In the genomic region with DNA sequence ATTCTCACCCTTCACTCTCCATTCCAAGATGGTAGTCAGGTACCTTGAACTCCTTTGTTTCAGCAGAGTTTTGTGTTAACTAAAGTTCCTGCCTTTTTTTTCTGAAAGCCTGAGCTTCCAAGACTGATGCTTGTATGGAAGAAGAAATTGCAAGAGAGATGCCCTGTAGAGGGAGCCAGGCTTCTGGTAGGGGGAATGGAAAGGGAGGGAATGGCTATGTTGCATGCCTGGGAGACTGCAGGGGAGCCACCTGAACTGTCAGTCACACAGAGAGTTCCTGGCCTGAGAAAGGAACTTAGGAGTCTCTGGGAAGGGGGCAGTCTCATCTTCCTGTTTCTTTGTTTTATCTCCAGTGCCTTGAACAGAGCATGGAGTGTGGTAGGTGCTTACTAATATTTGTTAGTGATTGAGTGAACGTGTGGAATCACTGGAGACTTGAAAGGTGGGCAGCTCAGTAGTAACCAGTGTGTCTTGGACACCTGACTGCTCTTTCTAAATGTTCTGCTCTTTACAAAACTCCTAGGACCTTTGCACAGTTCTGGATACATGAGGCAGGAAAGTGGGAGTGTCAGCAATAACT, we compare ENCODE assay signal across 9 cellular contexts.
A peak's percentile ranks its signal among the peaks of the same experiment; 100 is the strongest.
DNase-seq lines count a peak whose midpoint lies in the region; ATAC-seq, FAIRE-seq and TF ChIP-seq lines count a peak whose summit lies in the region.
"Had no signal": no experiment of that assay in that cellular context is flagged by ENCODE, and none has a peak within 500 bp of the region (broad histone marks: within the 10 kb centered on the region; RNA-seq: fewer than 3 reads in every experiment).

No MANE protein-coding gene starts in this region.

- H3K27me3 ChIP-seq in astrocyte (ENCODE audit: insufficient read depth, low read length) (no peaks in the 10 kb centered on the region), psoas muscle (ENCODE audit: insufficient read depth in 3 of 3, low read length in 2 of 3) (no peaks in the 10 kb centered on the region)

- H3K9me3 Mint-ChIP-seq in astrocyte (ENCODE audit: unreplicated experiment), result no peaks in the 10 kb centered on the region
- peaks cover 0 to 7% of the 10 kb centered on the region in 2 donors for H3K9me3 Mint-ChIP-seq in activated T-cell treated with anti-CD3 and anti-CD28 coated beads, Interleukin-2, amount 50 U/mL, for 72 hours
- peaks cover 0 to 6% (median 2%) of the 10 kb centered on the region in 6 donors for H3K9me3 Mint-ChIP-seq in immature natural killer cell

- H3K4me3 Mint-ChIP-seq in astrocyte (ENCODE audit: unreplicated experiment) (no peak overlapping the region), immature natural killer cell (no peak overlapping the region)
- no peak overlapping the region for H3K4me3 Mint-ChIP-seq in activated T-cell treated with anti-CD3 and anti-CD28 coated beads, Interleukin-2, amount 50 U/mL, for 72 hours

- H3K27ac ChIP-seq in astrocyte (ENCODE audit: low read depth, low read length) (no peak overlapping the region), psoas muscle (no peak overlapping the region)

- no peak overlapping the region for H3K4me2 ChIP-seq in astrocyte (ENCODE audit: low read length)

- no peaks in the 10 kb centered on the region for H3K9me3 ChIP-seq in astrocyte (ENCODE audit: insufficient read depth, low read depth, low read length)
- H3K9me3 ChIP-seq in psoas muscle, result no peaks in the 10 kb centered on the region

- TF ChIP-seq CTCF in HFF-Myc (IDR thresholded peaks at IDR 0.05; ENCODE audit: low read depth, low read length, missing control alignments) (peak; percentile 41), astrocyte (IDR thresholded peaks at IDR 0.05; ENCODE audit: insufficient read depth, low read depth, low read length) (peak; percentile 34), psoas muscle (IDR thresholded peaks at IDR 0.05) (no peak)

- no peaks in the 10 kb centered on the region for H3K27me3 Mint-ChIP-seq in astrocyte (ENCODE audit: low read depth, unreplicated experiment)
- H3K27me3 Mint-ChIP-seq in activated T-cell treated with anti-CD3 and anti-CD28 coated beads, Interleukin-2, amount 50 U/mL, for 72 hours (ENCODE audit: low read depth), result no peaks in the 10 kb centered on the region
- H3K27me3 Mint-ChIP-seq in immature natural killer cell (ENCODE audit: low read depth in 3 of 3), result peaks cover 0 to 2% (median 0%) of the 10 kb centered on the region in 3 donors

- no peak overlapping the region for H3K27ac Mint-ChIP-seq in astrocyte (ENCODE audit: unreplicated experiment)
- no peak overlapping the region for H3K27ac Mint-ChIP-seq in activated T-cell treated with anti-CD3 and anti-CD28 coated beads, Interleukin-2, amount 50 U/mL, for 72 hours
- H3K27ac Mint-ChIP-seq in immature natural killer cell, result no peak overlapping the region

- H3K4me1 Mint-ChIP-seq in astrocyte (ENCODE audit: low read depth, unreplicated experiment) (peaks cover 31% of the 10 kb centered on the region), immature natural killer cell (no peaks in the 10 kb centered on the region)
- H3K4me1 Mint-ChIP-seq in activated T-cell treated with anti-CD3 and anti-CD28 coated beads, Interleukin-2, amount 50 U/mL, for 72 hours (ENCODE audit: low read depth), result no peaks in the 10 kb centered on the region

- H3K4me3 ChIP-seq in HFF-Myc (replicated peaks; ENCODE audit: low read depth, low read length) (no peak overlapping the region), astrocyte (ENCODE audit: insufficient read depth, low read depth, low read length) (no peak overlapping the region), psoas muscle (no peak overlapping the region)

- peak; percentile 8 for DNase-seq in Ammon's horn (ENCODE audit: low spot score)
- DNase-seq in HFF-Myc (ENCODE audit: extremely low read depth, low read depth), result peak; percentile 7
- DNase-seq in astrocyte (ENCODE audit: low read depth), result peak; percentile 15
- DNase-seq in kidney tubule cell (ENCODE audit: low spot score), result peak; percentile 70
- no peak for DNase-seq in psoas muscle
- DNase-seq in activated T-cell treated with anti-CD3 and anti-CD28 coated beads, Interleukin-2, amount 50 U/mL, for 72 hours, result no peak
- DNase-seq in immature natural killer cell, result no peak
- DNase-seq: activated CD4-positive, alpha-beta T cell treated with anti-CD3 and anti-CD28 coated beads, Interleukin-2, amount 50 U/mL, for 4 hours had no signal

- H3K9ac ChIP-seq in astrocyte (ENCODE audit: low read length), result peak overlapping the region; percentile 0

- no peak for FAIRE-seq in astrocyte (lab: Jason Lieb, UNC)

- H3K36me3 ChIP-seq in astrocyte (ENCODE audit: insufficient read depth, low read length), result no peaks in the 10 kb centered on the region
- H3K36me3 ChIP-seq in psoas muscle (ENCODE audit: insufficient read depth in 1 of 2, low read depth in 1 of 2), result no peaks in the 10 kb centered on the region

- H3K36me3 Mint-ChIP-seq in astrocyte (ENCODE audit: low read depth, unreplicated experiment) (peaks cover 3% of the 10 kb centered on the region), immature natural killer cell (no peaks in the 10 kb centered on the region)
- H3K36me3 Mint-ChIP-seq in activated T-cell treated with anti-CD3 and anti-CD28 coated beads, Interleukin-2, amount 50 U/mL, for 72 hours (ENCODE audit: insufficient read depth in 2 of 2), result no peaks in the 10 kb centered on the region

- intact Hi-C loops in psoas muscle (cut with DNase I), result no loop called here

- ATAC-seq in psoas muscle (no peak), GM21390 (IDR thresholded peaks at IDR 0.05; ENCODE audit: unreplicated experiment) (no peak)
- no peak for ATAC-seq in activated T-cell treated with anti-CD3 and anti-CD28 coated beads, Interleukin-2, amount 50 U/mL, for 72 hours (replicated peaks in 1 of 2)

- H3K4me1 ChIP-seq in astrocyte (ENCODE audit: insufficient read depth, low read length) (peaks cover 18% of the 10 kb centered on the region), psoas muscle (no peaks in the 10 kb centered on the region)

- H2AFZ ChIP-seq in astrocyte (ENCODE audit: low read depth, low read length), result no peak overlapping the region

- H4K20me1 ChIP-seq in astrocyte (ENCODE audit: insufficient read depth, low read length), result no peaks in the 10 kb centered on the region

- no peaks in the 10 kb centered on the region for H3K79me2 ChIP-seq in astrocyte (ENCODE audit: insufficient read depth, low read length)

- 0% methylated on average over 1 of the region's 1 CpG for WGBS in psoas muscle, 3 donors

Comparison
In these comparisons a context has a peak if more than half of its experiments do, and no peak if none do; other contexts are left out.
1. DNase-seq: peak in Ammon's horn (single experiment), HFF-Myc (single experiment), astrocyte (single experiment) and kidney tubule cell (single experiment); none in psoas muscle (0 of 2), activated T-cell treated with anti-CD3 and anti-CD28 coated beads, Interleukin-2, amount 50 U/mL, for 72 hours (0 of 2) and immature natural killer cell (0 of 3).